In genomic region chr6:52049252-52050050, GRCh38 we compare ENCODE assay signal across 8 cellular contexts. TPM values are rescaled to one million over a fixed set of nuclear protein-coding genes. Genes with fewer than 3 reads are reported as not detected.
A peak's percentile ranks its signal among the peaks of the same experiment; 100 is the strongest.
DNase-seq lines count a peak whose midpoint lies in the region; ATAC-seq and TF ChIP-seq lines count a peak whose summit lies in the region.

No MANE protein-coding gene starts in this region.

- TF ChIP-seq CTCF in CD4-positive, alpha-beta T cell (IDR thresholded peaks at IDR 0.05) = peak; percentile 84
- TF ChIP-seq CTCF in LNCaP clone FGC (IDR thresholded peaks at IDR 0.05; ENCODE audit: control insufficient read depth, extremely low read depth, insufficient read depth) = peak; percentile 60
- TF ChIP-seq CTCF in stomach (IDR thresholded peaks at IDR 0.05) = peak in 4 of 7 experiments; percentile 16 to 57 (median 34)

- H3K27me3 ChIP-seq in CD4-positive, alpha-beta T cell (ENCODE audit: control insufficient read depth, insufficient read depth, low read length) = no peaks in the 10 kb centered on the region
- H3K27me3 ChIP-seq in stomach = no peaks in the 10 kb centered on the region

- TF ChIP-seq POLR2A in stomach (IDR thresholded peaks at IDR 0.05) = no peak

- H3K4me3 Mint-ChIP-seq in CD4-positive, alpha-beta T cell = no peak overlapping the region

- TF ChIP-seq EP300 in stomach (IDR thresholded peaks at IDR 0.05) = no peak

- H3K4me1 Mint-ChIP-seq in CD4-positive, alpha-beta T cell (ENCODE audit: low read depth) = no peaks in the 10 kb centered on the region

- no peaks in the 10 kb centered on the region for H3K9me3 ChIP-seq in CD4-positive, alpha-beta T cell (ENCODE audit: control insufficient read depth, low read length)
- H3K9me3 ChIP-seq in stomach = no peaks in the 10 kb centered on the region

- ATAC-seq in CD4-positive, alpha-beta T cell (ENCODE audit: poor library complexity) = no peak
- ATAC-seq in GM18909 (IDR thresholded peaks at IDR 0.05; ENCODE audit: poor library complexity, unreplicated experiment) (peak; percentile 70), GM21447 (IDR thresholded peaks at IDR 0.05; ENCODE audit: unreplicated experiment) (no peak)

- H3K36me3 Mint-ChIP-seq in CD4-positive, alpha-beta T cell (ENCODE audit: low read depth) = no peaks in the 10 kb centered on the region

- DNase-seq in CD4-positive, alpha-beta T cell = no peak
- DNase-seq in LNCaP clone FGC (ENCODE audit: low read depth) (peak; percentile 11), SW480 (ENCODE audit: low spot score) (peak; percentile 27), globus pallidus (ENCODE audit: low spot score) (peak; percentile 29), stomach (no peak)
- no peak for DNase-seq in activated naive CD4-positive, alpha-beta T cell (lab: John Stamatoyannopoulos, UW)

- H3K27ac Mint-ChIP-seq in CD4-positive, alpha-beta T cell = no peak overlapping the region

- peaks cover 25% of the 10 kb centered on the region for H3K27me3 Mint-ChIP-seq in CD4-positive, alpha-beta T cell

- H3K4me3 ChIP-seq in LNCaP clone FGC (ENCODE audit: low read depth, low read length) = no peak overlapping the region
- H3K4me3 ChIP-seq in stomach = no peak overlapping the region

- no peaks in the 10 kb centered on the region for H3K36me3 ChIP-seq in stomach

- H3K4me1 ChIP-seq in stomach = no peaks in the 10 kb centered on the region

- intact Hi-C loops in CD4-positive, alpha-beta T cell (cut with DNase I, micrococcal nuclease) = no loop called here
- intact Hi-C loops in stomach (cut with DNase I; ENCODE audit: low total_unique reads) = no loop called here

- POLR2A ChIA-PET in CD4-positive, alpha-beta T cell (lab: Charles Lee) = no interaction called here

- CTCF ChIA-PET in CD4-positive, alpha-beta T cell (lab: Charles Lee) = interaction anchor here (1.6 to 1.8 kb wide), 2 partner anchors 11 to 19 kb away, joined by 4 to 9 read pairs; no protein-coding TSS in a partner anchor

- 44 to 49% (median 45%) methylated on average over 3 of the region's 3 CpGs for WGBS in stomach, 5 donors

- no peak overlapping the region for H3K27ac ChIP-seq in CD4-positive, alpha-beta T cell (ENCODE audit: low read depth, low read length)
- H3K27ac ChIP-seq in stomach = no peak overlapping the region

- H3K9me3 Mint-ChIP-seq in CD4-positive, alpha-beta T cell = no peaks in the 10 kb centered on the region

RNA-seq across cellular contexts. Expression of gene PKHD1, which starts 38.0 kb away (rescaled TPM):
- under 1 TPM in 1 of 2 experiments, not detected in 1; 0.03 TPM for total RNA-seq in CD4-positive, alpha-beta T cell
- 10 to 100 TPM in 1 of 5 donors, 1 to 10 TPM in 3, not detected in 1; 3.5 to 19.2 (median 5.8) TPM for total RNA-seq in stomach
- under 1 TPM in 2 of 3 donors, not detected in 1; 0.19 to 0.20 TPM for polyA plus RNA-seq in stomach

Comparison
In these comparisons a context has a peak if more than half of its experiments do, and no peak if none do; other contexts are left out.
1. DNase-seq: peak in LNCaP clone FGC (single experiment), SW480 (single experiment) and globus pallidus (single experiment); none in CD4-positive, alpha-beta T cell (0 of 10), stomach (single experiment) and activated naive CD4-positive, alpha-beta T cell (0 of 4).
2. CTCF ChIP-seq: peak in every context shown above with its lines; median percentile 84 in CD4-positive, alpha-beta T cell; 60 in LNCaP clone FGC; 34 in stomach.